In the genomic region with DNA sequence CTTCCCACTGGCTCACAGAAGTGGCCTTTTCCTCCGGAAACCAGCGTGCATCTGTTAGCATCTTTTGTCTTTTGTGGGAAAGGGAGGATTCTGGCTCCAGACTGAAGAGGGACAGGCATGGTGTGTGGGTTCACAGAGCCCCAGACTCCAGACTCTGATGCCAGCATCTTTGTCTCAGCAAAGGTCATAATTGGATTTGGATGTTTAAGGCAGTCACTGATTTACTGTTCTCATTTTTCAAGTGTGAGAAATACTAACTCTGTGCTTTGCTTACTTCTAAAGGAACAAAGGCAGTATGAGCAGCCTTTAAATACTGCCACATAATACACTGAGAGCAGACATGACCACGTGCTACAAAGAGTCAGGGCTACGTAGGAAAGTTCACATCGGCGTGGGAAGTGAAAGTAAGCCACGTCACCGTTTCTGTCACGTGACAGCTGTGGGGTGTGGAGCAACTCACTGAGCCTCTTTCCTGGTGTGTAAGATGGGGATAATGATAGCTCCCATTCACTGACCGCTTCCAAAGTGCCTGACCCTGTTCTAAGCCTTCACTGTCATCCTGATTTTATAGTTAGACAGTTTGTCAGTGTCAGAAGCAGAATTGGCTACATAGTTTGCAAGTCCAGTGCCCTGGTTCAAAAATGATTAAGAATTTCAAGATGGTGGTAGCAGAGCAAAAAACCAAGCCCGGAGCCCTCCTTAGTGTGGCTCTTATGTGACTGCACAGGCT, we compare ENCODE assay signal across 8 cellular contexts. TPM values are rescaled to one million over a fixed set of nuclear protein-coding genes. Genes with fewer than 3 reads are reported as not detected.
DNase-seq lines count a peak whose midpoint lies in the region; ATAC-seq and TF ChIP-seq lines count a peak whose summit lies in the region.

No MANE protein-coding gene starts in this region.

- TF ChIP-seq CTCF in SU-DHL-6 (IDR thresholded peaks at IDR 0.05; ENCODE audit: insufficient read depth, low read length, poor library complexity, severe bottlenecking) = no peak
- TF ChIP-seq CTCF in adrenal gland (IDR thresholded peaks at IDR 0.05) = no peak
- no peak for TF ChIP-seq CTCF in right atrium auricular region (IDR thresholded peaks at IDR 0.05)

- H3K9me2 ChIP-seq in SU-DHL-6 (replicated peaks; ENCODE audit: insufficient read depth, low read length) = no peaks in the 10 kb centered on the region

- H3K9ac ChIP-seq in SU-DHL-6 (ENCODE audit: low read length) = peak overlapping the region; percentile 55
- peak overlapping the region in 2 of 3 donors; percentile 25 to 30 for H3K9ac ChIP-seq in skeletal muscle tissue (ENCODE audit: low read depth in 1 of 3, low read length in 3 of 3)

- in situ Hi-C loops in GM18951 (cut with MboI; ENCODE audit: low sequenced_read_pairs, unreplicated experiment) = loop anchor here (10.0 to 25.0 kb wide), 2 partner anchors 312 to 535 kb away; no protein-coding TSS in a partner anchor

- H3K27me3 ChIP-seq in SU-DHL-6 (ENCODE audit: low read length) (no peaks in the 10 kb centered on the region), adrenal gland (no peaks in the 10 kb centered on the region), right atrium auricular region (no peaks in the 10 kb centered on the region), skeletal muscle tissue (ENCODE audit: control insufficient read depth in 3 of 3, insufficient read depth in 3 of 3, low read length in 3 of 3) (no peaks in the 10 kb centered on the region)

- H3K4me3 ChIP-seq in SU-DHL-6 (ENCODE audit: insufficient read depth, low read length, poor library complexity, severe bottlenecking) (peak overlapping the region; percentile 9), adrenal gland (no peak overlapping the region), right atrium auricular region (no peak overlapping the region), skeletal muscle tissue (ENCODE audit: low read length in 3 of 3) (peak overlapping the region; percentile 24 to 54 (median 41))

- H3K4me1 ChIP-seq in adrenal gland (replicated peaks in 1 of 2) (peaks cover 0 to 20% of the 10 kb centered on the region in 2 donors), right atrium auricular region (peaks cover 0 to 15% of the 10 kb centered on the region in 2 donors), skeletal muscle tissue (ENCODE audit: control insufficient read depth in 3 of 3, insufficient read depth in 3 of 3, low read length in 3 of 3) (peaks cover 6 to 11% (median 6%) of the 10 kb centered on the region in 3 donors)

- H2AFZ ChIP-seq in SU-DHL-6 (ENCODE audit: low read depth, low read length, severe bottlenecking) = no peak overlapping the region

- peaks cover 56% of the 10 kb centered on the region for H3F3A ChIP-seq in SU-DHL-6 (ENCODE audit: insufficient read depth)

- H3K36me3 ChIP-seq in SU-DHL-6 (ENCODE audit: low read length) (no peaks in the 10 kb centered on the region), adrenal gland (replicated peaks in 1 of 2) (no peaks in the 10 kb centered on the region), right atrium auricular region (no peaks in the 10 kb centered on the region), skeletal muscle tissue (ENCODE audit: control insufficient read depth in 3 of 3, insufficient read depth in 3 of 3, low read length in 3 of 3) (no peaks in the 10 kb centered on the region)

- DNase-seq in adrenal gland = peak; percentile 79 to 95 (median 87)
- DNase-seq in right atrium auricular region (ENCODE audit: low spot score) = peak; percentile 93
- DNase-seq in NCI-H345 (lab: John Stamatoyannopoulos, UW) = no peak
- no peak for DNase-seq in NCI-H748 treated with DMSO at 0.1 percent for 48 hours (lab: John Stamatoyannopoulos, UW)

- H3K4me2 ChIP-seq in SU-DHL-6 (ENCODE audit: low read depth, low read length, poor library complexity, severe bottlenecking) = peak overlapping the region; percentile 84

- H3K9me3 ChIP-seq in SU-DHL-6 (ENCODE audit: insufficient read depth, low read length) (no peaks in the 10 kb centered on the region), adrenal gland (replicated peaks in 1 of 3) (no peaks in the 10 kb centered on the region), right atrium auricular region (no peaks in the 10 kb centered on the region), skeletal muscle tissue (ENCODE audit: control insufficient read depth in 3 of 3, low read length in 3 of 3) (no peaks in the 10 kb centered on the region)

- no peaks in the 10 kb centered on the region; the same call in 1 of the 2 replicates for H3K79me2 ChIP-seq in SU-DHL-6 (ENCODE audit: insufficient read depth, low read length)

- peak; percentile 81 for TF ChIP-seq POLR2A in GM18951 (IDR thresholded peaks at IDR 0.05; ENCODE audit: extremely low read depth, insufficient read depth, insufficient read length)
- peak in 1 of 2 donors; percentile 33 for TF ChIP-seq POLR2A in adrenal gland (IDR thresholded peaks at IDR 0.05)

- intact Hi-C loops in adrenal gland (cut with DNase I) = no loop called here

- no peaks in the 10 kb centered on the region for H4K20me1 ChIP-seq in SU-DHL-6 (ENCODE audit: low read depth, low read length)

- H3K27ac ChIP-seq in SU-DHL-6 (ENCODE audit: low read depth, low read length) = peak overlapping the region; percentile 96
- peak overlapping the region; percentile 7 to 81 (median 56) for H3K27ac ChIP-seq in adrenal gland
- peak overlapping the region; percentile 61 to 69 for H3K27ac ChIP-seq in right atrium auricular region
- H3K27ac ChIP-seq in skeletal muscle tissue (ENCODE audit: low read depth, low read length) = peak overlapping the region; percentile 59

- WGBS in adrenal gland, 4 donors = 24 to 43% (median 37%) methylated on average over 10 to 11 of the region's 11 CpGs

- ATAC-seq in HG03280 (IDR thresholded peaks at IDR 0.05; ENCODE audit: unreplicated experiment) = peak; percentile 46

RNA-seq across cellular contexts. Expression of a gene that starts 24.8 kb away (rescaled TPM):
- 1,000 to 10,000 TPM; 3,090 to 9,144 (median 3,958) TPM for total RNA-seq in adrenal gland
- polyA plus RNA-seq in adrenal gland = 1,000 to 10,000 TPM; 2,395 to 6,385 (median 6,130) TPM
- 1,000 to 10,000 TPM; 1,780 to 2,397 TPM for total RNA-seq in right atrium auricular region
- total RNA-seq in skeletal muscle tissue = 1,543 TPM

RNA-seq across cellular contexts. Expression of a gene that starts 43.7 kb away (rescaled TPM):
- 1 to 10 TPM in 7 of 8 donors, not detected in 1; 1.8 to 5.6 (median 2.8) TPM for total RNA-seq in adrenal gland
- under 1 TPM; 0.10 to 0.84 (median 0.32) TPM for polyA plus RNA-seq in adrenal gland
- total RNA-seq in right atrium auricular region = 1 to 10 TPM in 1 of 2 donors, under 1 TPM in 1; 0.41 to 2.4 TPM
- 1.0 TPM for total RNA-seq in skeletal muscle tissue

Comparison
In these comparisons a context has a peak if more than half of its experiments do, and no peak if none do; other contexts are left out.
1. H3K4me3 ChIP-seq: peak in SU-DHL-6 (single experiment) and skeletal muscle tissue (3 of 3); none in adrenal gland (0 of 4) and right atrium auricular region (0 of 2).
2. DNase-seq: peak in adrenal gland (7 of 7) and right atrium auricular region (single experiment); none in NCI-H345 (single experiment) and NCI-H748 treated with DMSO at 0.1 percent for 48 hours (single experiment).
3. Peak in every context shown above with its lines, with median percentiles within 50 percentile points of each other: H3K27ac ChIP-seq.